Comparison of ENCODE assay signal across 9 cellular contexts in the genomic region with DNA sequence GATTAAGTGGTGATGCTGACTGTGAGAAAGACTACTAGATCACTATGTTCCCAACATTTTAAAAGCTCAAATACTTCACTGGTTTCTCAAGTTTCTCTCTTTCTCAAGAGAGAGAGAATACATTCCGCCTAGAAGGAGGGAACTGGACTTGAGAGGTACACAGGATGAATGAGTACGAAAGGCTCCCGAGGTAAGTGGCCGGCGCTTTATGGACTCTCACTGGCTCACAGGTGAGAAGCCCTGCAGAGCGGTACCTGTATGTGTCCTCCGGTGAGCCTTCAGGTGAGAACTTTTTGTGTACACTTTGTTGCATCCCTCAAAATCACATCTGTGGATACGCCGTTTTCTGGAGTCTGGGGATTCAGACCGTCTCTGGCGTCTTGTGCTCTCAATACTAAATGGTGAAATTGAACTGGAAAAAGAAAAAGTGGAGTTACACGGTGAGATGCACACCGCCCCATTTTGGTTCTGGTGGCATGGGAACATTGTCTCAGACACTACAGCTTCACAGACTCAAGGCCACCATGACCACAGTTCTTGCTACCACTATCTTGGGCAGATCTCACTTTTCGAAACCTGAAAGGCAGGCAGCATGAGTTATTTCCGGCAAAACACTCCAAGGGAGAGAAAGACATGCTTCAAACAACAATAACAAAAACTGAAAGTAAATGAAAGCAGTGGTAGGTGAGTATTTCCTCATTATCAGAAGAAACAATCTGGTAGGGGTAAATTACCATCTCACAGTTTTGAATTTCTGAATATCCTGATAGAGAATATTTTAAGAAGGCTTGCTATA.
DNase-seq lines count a peak whose midpoint lies in the region; ATAC-seq and TF ChIP-seq lines count a peak whose summit lies in the region.
"Had no signal": no experiment of that assay in that cellular context is flagged by ENCODE, and none has a peak within 500 bp of the region (broad histone marks: within the 10 kb centered on the region; RNA-seq: fewer than 3 reads in every experiment).

No MANE protein-coding gene starts in this region.

- H3K27me3 Mint-ChIP-seq in CD4-positive, CD25-positive, alpha-beta regulatory T cell = no peaks in the 10 kb centered on the region
- no peaks in the 10 kb centered on the region for H3K27me3 Mint-ChIP-seq in T-helper 2 cell treated with Interferon-gamma antibody and Interleukin-4, amounts not matched to agents 5 μg/mL and 100 μg/mL, for 36 hours (ENCODE audit: low read depth)

- H3K36me3 ChIP-seq in CD4-positive, CD25-positive, alpha-beta regulatory T cell (ENCODE audit: control insufficient read depth, insufficient read depth, low read length) = peaks cover 39% of the 10 kb centered on the region
- H3K36me3 ChIP-seq in esophagus (ENCODE audit: control insufficient read depth in 2 of 2, insufficient read depth in 2 of 2, low read length in 1 of 2) (no peaks in the 10 kb centered on the region), ovary (no peaks in the 10 kb centered on the region), left ventricle myocardium inferior (peaks cover 45% of the 10 kb centered on the region)

- peak overlapping the region; percentile 72 for H3K4me3 ChIP-seq in CD4-positive, CD25-positive, alpha-beta regulatory T cell (ENCODE audit: low read depth, low read length)
- H3K4me3 ChIP-seq in esophagus (ENCODE audit: low read depth in 1 of 2, low read length in 2 of 2) = no peak overlapping the region
- H3K4me3 ChIP-seq in ovary = no peak overlapping the region
- no peak overlapping the region for H3K4me3 ChIP-seq in left ventricle myocardium inferior
- H3K4me3 ChIP-seq: Peyer's patch had no signal

- no peaks in the 10 kb centered on the region for H3K9me3 ChIP-seq in CD4-positive, CD25-positive, alpha-beta regulatory T cell (ENCODE audit: control insufficient read depth in 2 of 2, low read length in 2 of 2)
- H3K9me3 ChIP-seq in esophagus (ENCODE audit: control insufficient read depth in 2 of 2, insufficient read depth in 1 of 2, low read depth in 1 of 2, low read length in 1 of 2) (no peaks in the 10 kb centered on the region), ovary (no peaks in the 10 kb centered on the region), left ventricle myocardium inferior (replicated peaks) (no peaks in the 10 kb centered on the region)
- H3K9me3 ChIP-seq: Peyer's patch had no signal

- ATAC-seq in CD4-positive, CD25-positive, alpha-beta regulatory T cell (ENCODE audit: low read depth in 2 of 2) = peak; percentile 88 to 90
- peak; percentile 88 for ATAC-seq in GM21723 (IDR thresholded peaks at IDR 0.05; ENCODE audit: unreplicated experiment)

- peaks cover 26 to 66% (median 45%) of the 10 kb centered on the region in 4 donors for H3K4me1 Mint-ChIP-seq in CD4-positive, CD25-positive, alpha-beta regulatory T cell
- H3K4me1 Mint-ChIP-seq in T-helper 2 cell treated with Interferon-gamma antibody and Interleukin-4, amounts not matched to agents 5 μg/mL and 100 μg/mL, for 36 hours (ENCODE audit: low read depth) = peaks cover 41% of the 10 kb centered on the region

- DNase-seq in CD4-positive, CD25-positive, alpha-beta regulatory T cell = peak; percentile 43 to 91 (median 72)
- DNase-seq in T-helper 2 cell treated with Interferon-gamma antibody and Interleukin-4, amounts not matched to agents 5 μg/mL and 100 μg/mL, for 36 hours (ENCODE audit: low spot score) = peak; percentile 72
- DNase-seq in cortex of kidney (lab: John Stamatoyannopoulos, UW) = no peak
- DNase-seq in ovary = no peak
- no peak for DNase-seq in RKO (ENCODE audit: low spot score)
- DNase-seq in left ventricle myocardium inferior = no peak

- WGBS in esophagus, 2 donors = 87 to 91% methylated on average over 15 of the region's 15 CpGs
- WGBS in ovary, 3 donors = 95 to 96% (median 96%) methylated on average over 15 of the region's 15 CpGs

- intact Hi-C loops in ovary (cut with DNase I) = no loop called here
- intact Hi-C loops in left ventricle myocardium inferior (cut with micrococcal nuclease) = no loop called here

- H3K27me3 ChIP-seq in CD4-positive, CD25-positive, alpha-beta regulatory T cell (ENCODE audit: control insufficient read depth, insufficient read depth, low read length) = no peaks in the 10 kb centered on the region
- H3K27me3 ChIP-seq in esophagus (ENCODE audit: control insufficient read depth in 1 of 2, insufficient read depth in 2 of 2, low read length in 2 of 2) (no peaks in the 10 kb centered on the region), ovary (no peaks in the 10 kb centered on the region), left ventricle myocardium inferior (ENCODE audit: low read depth) (no peaks in the 10 kb centered on the region)
- H3K27me3 ChIP-seq: Peyer's patch had no signal

- TF ChIP-seq CTCF in ovary (IDR thresholded peaks at IDR 0.05) (no peak), left ventricle myocardium inferior (IDR thresholded peaks at IDR 0.05; ENCODE audit: borderline replicate concordance) (no peak)

- H3K27ac ChIP-seq in CD4-positive, CD25-positive, alpha-beta regulatory T cell (ENCODE audit: insufficient read depth, low read length, poor library complexity, severe bottlenecking) = peak overlapping the region; percentile 68
- H3K27ac ChIP-seq in esophagus (ENCODE audit: low read depth in 2 of 2, low read length in 1 of 2) (peak overlapping the region; percentile 53 to 92), ovary (no peak overlapping the region), left ventricle myocardium inferior (replicated peaks) (no peak overlapping the region)

- H3K4me3 Mint-ChIP-seq in CD4-positive, CD25-positive, alpha-beta regulatory T cell = peak overlapping the region; percentile 35 to 81 (median 71)
- H3K4me3 Mint-ChIP-seq in T-helper 2 cell treated with Interferon-gamma antibody and Interleukin-4, amounts not matched to agents 5 μg/mL and 100 μg/mL, for 36 hours = peak overlapping the region; percentile 72

- H3K27ac Mint-ChIP-seq in CD4-positive, CD25-positive, alpha-beta regulatory T cell = peak overlapping the region; percentile 93 to 97 (median 93)
- H3K27ac Mint-ChIP-seq in T-helper 2 cell treated with Interferon-gamma antibody and Interleukin-4, amounts not matched to agents 5 μg/mL and 100 μg/mL, for 36 hours = peak overlapping the region; percentile 85

- no peak for TF ChIP-seq EP300 in ovary (IDR thresholded peaks at IDR 0.05)

- H3K4me1 ChIP-seq in CD4-positive, CD25-positive, alpha-beta regulatory T cell (ENCODE audit: control insufficient read depth, insufficient read depth, low read length, poor library complexity, severe bottlenecking) = peaks cover 26% of the 10 kb centered on the region
- peaks cover 0 to 2% of the 10 kb centered on the region in 2 donors for H3K4me1 ChIP-seq in esophagus (ENCODE audit: control insufficient read depth in 2 of 2, insufficient read depth in 2 of 2, low read length in 1 of 2)
- no peaks in the 10 kb centered on the region for H3K4me1 ChIP-seq in ovary (ENCODE audit: insufficient read depth)
- peaks cover 15% of the 10 kb centered on the region for H3K4me1 ChIP-seq in left ventricle myocardium inferior

- H3K36me3 Mint-ChIP-seq in CD4-positive, CD25-positive, alpha-beta regulatory T cell = peaks cover 37% of the 10 kb centered on the region
- peaks cover 45% of the 10 kb centered on the region for H3K36me3 Mint-ChIP-seq in T-helper 2 cell treated with Interferon-gamma antibody and Interleukin-4, amounts not matched to agents 5 μg/mL and 100 μg/mL, for 36 hours (ENCODE audit: low read depth)

- TF ChIP-seq POLR2A in ovary (IDR thresholded peaks at IDR 0.05) = no peak

- H3K9me3 Mint-ChIP-seq in CD4-positive, CD25-positive, alpha-beta regulatory T cell = no peaks in the 10 kb centered on the region
- H3K9me3 Mint-ChIP-seq in T-helper 2 cell treated with Interferon-gamma antibody and Interleukin-4, amounts not matched to agents 5 μg/mL and 100 μg/mL, for 36 hours = no peaks in the 10 kb centered on the region

Comparison
In these comparisons a context has a peak if more than half of its experiments do, and no peak if none do; other contexts are left out.
1. DNase-seq: peak in CD4-positive, CD25-positive, alpha-beta regulatory T cell (3 of 3) and T-helper 2 cell treated with Interferon-gamma antibody and Interleukin-4, amounts not matched to agents 5 μg/mL and 100 μg/mL, for 36 hours (single experiment); none in cortex of kidney (single experiment), ovary (0 of 5), RKO (single experiment) and left ventricle myocardium inferior (single experiment).
2. H3K27ac ChIP-seq: peak in CD4-positive, CD25-positive, alpha-beta regulatory T cell (single experiment) and esophagus (2 of 2); none in ovary (0 of 2) and left ventricle myocardium inferior (single experiment).